1 cellular context compared by ENCODE assay signal in the genomic region with DNA sequence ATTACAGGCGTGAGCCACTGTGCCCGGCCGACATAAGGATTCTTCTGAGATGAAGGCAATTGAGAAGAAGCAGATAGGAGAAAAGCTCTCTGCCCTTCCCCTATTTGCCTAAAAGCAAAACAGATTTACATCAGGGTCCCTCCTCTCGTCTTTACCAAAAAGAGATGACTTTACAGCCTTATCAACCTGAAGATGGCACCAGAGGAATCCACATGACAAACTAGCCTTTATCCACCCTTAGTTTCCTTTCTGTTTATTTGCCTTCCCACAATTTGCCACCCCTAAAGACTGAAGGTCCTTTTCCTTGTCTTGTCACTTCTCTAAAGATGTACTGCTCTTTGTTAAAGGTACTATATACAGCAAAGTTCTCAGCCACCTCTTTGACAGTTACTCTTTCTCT.
TF ChIP-seq lines count a peak whose summit lies in the region.

No MANE protein-coding gene starts in this region.

TF ChIP-seq in GM12878, 131 proteins besides CTCF, POLR2A, EP300 and RAD21 (continued from another document):
- TF ChIP-seq, protein P1, sequence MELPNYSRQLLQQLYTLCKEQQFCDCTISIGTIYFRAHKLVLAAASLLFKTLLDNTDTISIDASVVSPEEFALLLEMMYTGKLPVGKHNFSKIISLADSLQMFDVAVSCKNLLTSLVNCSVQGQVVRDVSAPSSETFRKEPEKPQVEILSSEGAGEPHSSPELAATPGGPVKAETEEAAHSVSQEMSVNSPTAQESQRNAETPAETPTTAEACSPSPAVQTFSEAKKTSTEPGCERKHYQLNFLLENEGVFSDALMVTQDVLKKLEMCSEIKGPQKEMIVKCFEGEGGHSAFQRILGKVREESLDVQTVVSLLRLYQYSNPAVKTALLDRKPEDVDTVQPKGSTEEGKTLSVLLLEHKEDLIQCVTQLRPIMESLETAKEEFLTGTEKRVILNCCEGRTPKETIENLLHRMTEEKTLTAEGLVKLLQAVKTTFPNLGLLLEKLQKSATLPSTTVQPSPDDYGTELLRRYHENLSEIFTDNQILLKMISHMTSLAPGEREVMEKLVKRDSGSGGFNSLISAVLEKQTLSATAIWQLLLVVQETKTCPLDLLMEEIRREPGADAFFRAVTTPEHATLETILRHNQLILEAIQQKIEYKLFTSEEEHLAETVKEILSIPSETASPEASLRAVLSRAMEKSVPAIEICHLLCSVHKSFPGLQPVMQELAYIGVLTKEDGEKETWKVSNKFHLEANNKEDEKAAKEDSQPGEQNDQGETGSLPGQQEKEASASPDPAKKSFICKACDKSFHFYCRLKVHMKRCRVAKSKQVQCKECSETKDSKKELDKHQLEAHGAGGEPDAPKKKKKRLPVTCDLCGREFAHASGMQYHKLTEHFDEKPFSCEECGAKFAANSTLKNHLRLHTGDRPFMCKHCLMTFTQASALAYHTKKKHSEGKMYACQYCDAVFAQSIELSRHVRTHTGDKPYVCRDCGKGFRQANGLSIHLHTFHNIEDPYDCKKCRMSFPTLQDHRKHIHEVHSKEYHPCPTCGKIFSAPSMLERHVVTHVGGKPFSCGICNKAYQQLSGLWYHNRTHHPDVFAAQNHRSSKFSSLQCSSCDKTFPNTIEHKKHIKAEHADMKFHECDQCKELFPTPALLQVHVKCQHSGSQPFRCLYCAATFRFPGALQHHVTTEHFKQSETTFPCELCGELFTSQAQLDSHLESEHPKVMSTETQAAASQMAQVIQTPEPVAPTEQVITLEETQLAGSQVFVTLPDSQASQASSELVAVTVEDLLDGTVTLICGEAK (IDR thresholded peaks at IDR 0.05; ENCODE audit: borderline replicate concordance), result no peak
